Comparison of ENCODE assay signal across 13 cellular contexts in genomic region chr13:20219585-20219984, GRCh38. TPM values are rescaled to one million over a fixed set of nuclear protein-coding genes. Genes with fewer than 3 reads are reported as not detected.
DNase-seq lines count a peak whose midpoint lies in the region; ATAC-seq and TF ChIP-seq lines count a peak whose summit lies in the region.
"Had no signal": no experiment of that assay in that cellular context is flagged by ENCODE, and none has a peak within 500 bp of the region (broad histone marks: within the 10 kb centered on the region; RNA-seq: fewer than 3 reads in every experiment).

No MANE protein-coding gene starts in this region.

- peak overlapping the region; percentile 44 for H3K27ac Mint-ChIP-seq in activated T-helper 2 cell treated with anti-CD3 and anti-CD28 coated beads, Interferon-gamma antibody, Interleukin-2, Interleukin-4, amounts not matched to agents 10 μg/mL and 5 μg/mL and 100 μg/mL, durations not matched to agents 14 hours and 24 hours and 36 hours

- H3K36me3 Mint-ChIP-seq in activated T-helper 2 cell treated with anti-CD3 and anti-CD28 coated beads, Interferon-gamma antibody, Interleukin-2, Interleukin-4, amounts not matched to agents 10 μg/mL and 5 μg/mL and 100 μg/mL, durations not matched to agents 14 hours and 24 hours and 36 hours (ENCODE audit: low read depth): no peaks in the 10 kb centered on the region

- no peak overlapping the region for H3K27ac ChIP-seq in coronary artery

- H3K4me3 Mint-ChIP-seq in activated T-helper 2 cell treated with anti-CD3 and anti-CD28 coated beads, Interferon-gamma antibody, Interleukin-2, Interleukin-4, amounts not matched to agents 10 μg/mL and 5 μg/mL and 100 μg/mL, durations not matched to agents 14 hours and 24 hours and 36 hours (ENCODE audit: low read depth): peak overlapping the region; percentile 23

- H3K27me3 Mint-ChIP-seq in activated T-helper 2 cell treated with anti-CD3 and anti-CD28 coated beads, Interferon-gamma antibody, Interleukin-2, Interleukin-4, amounts not matched to agents 10 μg/mL and 5 μg/mL and 100 μg/mL, durations not matched to agents 14 hours and 24 hours and 36 hours (ENCODE audit: low read depth): peaks cover 14% of the 10 kb centered on the region
- H3K27me3 Mint-ChIP-seq: naive thymus-derived CD8-positive, alpha-beta T cell had no signal

- intact Hi-C loops in activated T-helper 2 cell treated with anti-CD3 and anti-CD28 coated beads, Interferon-gamma antibody, Interleukin-2, Interleukin-4, amounts not matched to agents 10 μg/mL and 5 μg/mL and 100 μg/mL, durations not matched to agents 14 hours and 24 hours and 36 hours (cut with micrococcal nuclease): no loop called here
- intact Hi-C loops in Right ventricle myocardium superior (cut with DNase I): no loop called here

- H3K9me3 Mint-ChIP-seq in activated T-helper 2 cell treated with anti-CD3 and anti-CD28 coated beads, Interferon-gamma antibody, Interleukin-2, Interleukin-4, amounts not matched to agents 10 μg/mL and 5 μg/mL and 100 μg/mL, durations not matched to agents 14 hours and 24 hours and 36 hours: no peaks in the 10 kb centered on the region
- H3K9me3 Mint-ChIP-seq: naive thymus-derived CD8-positive, alpha-beta T cell had no signal

- H3K4me1 Mint-ChIP-seq in activated T-helper 2 cell treated with anti-CD3 and anti-CD28 coated beads, Interferon-gamma antibody, Interleukin-2, Interleukin-4, amounts not matched to agents 10 μg/mL and 5 μg/mL and 100 μg/mL, durations not matched to agents 14 hours and 24 hours and 36 hours (ENCODE audit: low read depth): peaks cover 21% of the 10 kb centered on the region

- H3K4me3 ChIP-seq in coronary artery: no peak overlapping the region

- ATAC-seq in GM18870 (IDR thresholded peaks at IDR 0.05; ENCODE audit: unreplicated experiment) (peak; percentile 99), GM21515 (IDR thresholded peaks at IDR 0.05; ENCODE audit: unreplicated experiment) (peak; percentile 87), HG03280 (IDR thresholded peaks at IDR 0.05; ENCODE audit: unreplicated experiment) (peak; percentile 89), Right ventricle myocardium superior (ENCODE audit: poor library complexity) (no peak)

- DNase-seq in activated T-helper 2 cell treated with anti-CD3 and anti-CD28 coated beads, Interferon-gamma antibody, Interleukin-2, Interleukin-4, amounts not matched to agents 10 μg/mL and 5 μg/mL and 100 μg/mL, durations not matched to agents 14 hours and 24 hours and 36 hours (ENCODE audit: low spot score): no peak
- DNase-seq in DMS 273 treated with DMSO at 0.1 percent for 48 hours (lab: John Stamatoyannopoulos, UW) (no peak), Right ventricle myocardium superior (no peak), DMS153 treated with DMSO at 0.1 percent for 48 hours (lab: John Stamatoyannopoulos, UW; ENCODE audit: unreplicated experiment) (no peak), coronary artery (ENCODE audit: low spot score) (no peak)
- DNase-seq: activated CD4-positive, CD25-positive, alpha-beta regulatory T cell; central memory CD4-positive, alpha-beta T cell; naive thymus-derived CD8-positive, alpha-beta T cell; NCI-H526 treated with DMSO at 0.1 percent for 48 hours; stimulated activated CD4-positive, alpha-beta T cell treated with anti-CD3 and anti-CD28 coated beads, Interleukin-4, amount 100 ng/mL, for 24 hours had no signal

- no peak for TF ChIP-seq CTCF in coronary artery (IDR thresholded peaks at IDR 0.05)

RNA-seq across cellular contexts. Expression of gene GJB6, which starts 12.5 kb away (rescaled TPM):
- 1.7 TPM in 2 replicates for total RNA-seq in activated T-helper 2 cell treated with anti-CD3 and anti-CD28 coated beads, Interferon-gamma antibody, Interleukin-2, Interleukin-4, amounts not matched to agents 10 μg/mL and 5 μg/mL and 100 μg/mL, durations not matched to agents 14 hours and 24 hours and 36 hours
- not detected for total RNA-seq in Right ventricle myocardium superior

RNA-seq across cellular contexts. Expression of gene GJB2, which starts 26.8 kb away (rescaled TPM):
- 2.3 and 2.7 TPM in 2 replicates for total RNA-seq in activated T-helper 2 cell treated with anti-CD3 and anti-CD28 coated beads, Interferon-gamma antibody, Interleukin-2, Interleukin-4, amounts not matched to agents 10 μg/mL and 5 μg/mL and 100 μg/mL, durations not matched to agents 14 hours and 24 hours and 36 hours
- 0.38 TPM for total RNA-seq in Right ventricle myocardium superior
- total RNA-seq: naive thymus-derived CD8-positive, alpha-beta T cell had no signal

RNA-seq across cellular contexts. Expression of gene GJA3, which starts 58.7 kb away (rescaled TPM):
- total RNA-seq in activated T-helper 2 cell treated with anti-CD3 and anti-CD28 coated beads, Interferon-gamma antibody, Interleukin-2, Interleukin-4, amounts not matched to agents 10 μg/mL and 5 μg/mL and 100 μg/mL, durations not matched to agents 14 hours and 24 hours and 36 hours: 0.05 and 0.07 TPM in 2 replicates
- total RNA-seq in Right ventricle myocardium superior: 13.9 TPM

Comparison
In these comparisons a context has a peak if more than half of its experiments do, and no peak if none do; other contexts are left out.
1. RNA of gene GJA3, which starts 58.7 kb away (total RNA-seq): 13.9 TPM in Right ventricle myocardium superior (single experiment); 0.05 to 0.07 TPM in activated T-helper 2 cell treated with anti-CD3 and anti-CD28 coated beads, Interferon-gamma antibody, Interleukin-2, Interleukin-4, amounts not matched to agents 10 μg/mL and 5 μg/mL and 100 μg/mL, durations not matched to agents 14 hours and 24 hours and 36 hours; every median in the first group is over 10 times any median in the second.